ENCODE assay signal across 13 cellular contexts in genomic region chr12:6202846-6203245, GRCh38. TPM values are rescaled to one million over a fixed set of nuclear protein-coding genes. Genes with fewer than 3 reads are reported as not detected.
DNase-seq lines count a peak whose midpoint lies in the region; ATAC-seq and TF ChIP-seq lines count a peak whose summit lies in the region.
"Had no signal": no experiment of that assay in that cellular context is flagged by ENCODE, and none has a peak within 500 bp of the region (broad histone marks: within the 10 kb centered on the region; RNA-seq: fewer than 3 reads in every experiment).

No MANE protein-coding gene starts in this region.

- peaks cover 35 to 76% of the 10 kb centered on the region in 2 donors for H3K4me1 ChIP-seq in left lung
- H3K4me1 ChIP-seq in stomach, result peaks cover 55 to 93% (median 81%) of the 10 kb centered on the region in 4 donors

- no peaks in the 10 kb centered on the region for H3K9me3 Mint-ChIP-seq in HFFc6
- H3K9me3 Mint-ChIP-seq: T-helper 1 cell treated with Interleukin-12 subunit alpha and Interleukin-12 subunit beta and Interleukin-4 antibody, amounts not matched to agents 30 μg/mL and 1 μg/mL, for 36 hours had no signal

- no peak for DNase-seq in HFFc6
- no peak for DNase-seq in caudate nucleus (lab: John Stamatoyannopoulos, UW)
- DNase-seq in left lung, result no peak
- no peak for DNase-seq in stomach
- DNase-seq in NCI-H1105 treated with DMSO at 0.1 percent for 48 hours (lab: John Stamatoyannopoulos, UW), result no peak
- no peak for DNase-seq in midbrain (lab: John Stamatoyannopoulos, UW)
- no peak for DNase-seq in islet precursor cell
- DNase-seq in cerebellar nuclear complex (lab: John Stamatoyannopoulos, UW), result no peak
- DNase-seq: activated CD4-positive, alpha-beta T cell treated with anti-CD3 and anti-CD28 coated beads, Interleukin-2, amount 50 U/mL, for 48 hours; AML-193; GM23248 had no signal

- H3K27ac Mint-ChIP-seq in HFFc6, result peak overlapping the region; percentile 5; the same call in 1 of the 2 replicates
- H3K27ac Mint-ChIP-seq: T-helper 1 cell treated with Interleukin-12 subunit alpha and Interleukin-12 subunit beta and Interleukin-4 antibody, amounts not matched to agents 30 μg/mL and 1 μg/mL, for 36 hours had no signal

- no peaks in the 10 kb centered on the region for H3K36me3 ChIP-seq in left lung
- H3K36me3 ChIP-seq in stomach, result no peaks in the 10 kb centered on the region

- ATAC-seq in left lung, result no peak

- H3K4me3 Mint-ChIP-seq in HFFc6, result no peak overlapping the region

- H3K4me1 Mint-ChIP-seq in HFFc6 (ENCODE audit: low read depth), result peaks cover 49% of the 10 kb centered on the region

- no peaks in the 10 kb centered on the region for H3K36me3 Mint-ChIP-seq in HFFc6 (ENCODE audit: low read depth)

- peak overlapping the region in 1 of 2 donors; percentile 68 for H3K4me3 ChIP-seq in left lung
- H3K4me3 ChIP-seq in stomach, result peak overlapping the region; percentile 69 to 94 (median 86)
- H3K4me3 ChIP-seq: GM23248 had no signal

- TF ChIP-seq CTCF in HFFc6 (IDR thresholded peaks at IDR 0.05), result no peak
- TF ChIP-seq CTCF in left lung (IDR thresholded peaks at IDR 0.05), result no peak
- TF ChIP-seq CTCF in stomach (IDR thresholded peaks at IDR 0.05), result no peak

- 77 to 89% (median 82%) methylated on average over 3 of the region's 3 CpGs for WGBS in stomach, 5 donors

- H3K27ac ChIP-seq in caudate nucleus (ENCODE audit: low read depth, low read length) (peak overlapping the region; percentile 94), left lung (peak overlapping the region; percentile 36 to 87), stomach (peak overlapping the region in 4 of 5 donors; percentile 89 to 99 (median 94))
- H3K27ac ChIP-seq: GM23248 had no signal

- H3K9me3 ChIP-seq in left lung (no peaks in the 10 kb centered on the region), stomach (no peaks in the 10 kb centered on the region)

- H3K27me3 ChIP-seq in left lung, result peaks cover 0 to 41% of the 10 kb centered on the region in 2 donors
- peaks cover 0 to 19% (median 4%) of the 10 kb centered on the region in 3 donors for H3K27me3 ChIP-seq in stomach

- H3K27me3 Mint-ChIP-seq in HFFc6 (ENCODE audit: insufficient read depth), result peaks cover 8% of the 10 kb centered on the region; the same call in 1 of the 2 replicates

- TF ChIP-seq POLR2A in stomach (IDR thresholded peaks at IDR 0.05), result no peak

- no peak for TF ChIP-seq EP300 in stomach (IDR thresholded peaks at IDR 0.05)

- intact Hi-C loops in left lung (cut with DNase I) (loop anchor here in 1 of 2 donors (10.0 kb wide), 1 partner anchor 62 kb away; no protein-coding TSS in a partner anchor), stomach (cut with DNase I; ENCODE audit: low total_unique reads) (no loop called here)

RNA-seq across cellular contexts. Expression of gene CD9, which starts 2.6 kb away (rescaled TPM):
- 10 to 100 TPM; 43.2 to 72.6 (median 46.4) TPM for total RNA-seq in HFFc6 (2021; fragmentation: NEBNext Ultra II Directional; extraction: Animal tissue kit (Norgen Biotek cat#: 25700))
- total RNA-seq in left lung (100 to 1,000 TPM; 416 to 512 TPM), stomach (100 to 1,000 TPM in 3 of 5 donors, 10 to 100 TPM in 2; 68.1 to 297 (median 154) TPM)
- 100 to 1,000 TPM in 2 of 3 donors, 10 to 100 TPM in 1; 51.0 to 421 (median 124) TPM for polyA plus RNA-seq in stomach
- total RNA-seq: OCI-LY7 had no signal
